ENCODE assay signal across 14 cellular contexts in the genomic region with DNA sequence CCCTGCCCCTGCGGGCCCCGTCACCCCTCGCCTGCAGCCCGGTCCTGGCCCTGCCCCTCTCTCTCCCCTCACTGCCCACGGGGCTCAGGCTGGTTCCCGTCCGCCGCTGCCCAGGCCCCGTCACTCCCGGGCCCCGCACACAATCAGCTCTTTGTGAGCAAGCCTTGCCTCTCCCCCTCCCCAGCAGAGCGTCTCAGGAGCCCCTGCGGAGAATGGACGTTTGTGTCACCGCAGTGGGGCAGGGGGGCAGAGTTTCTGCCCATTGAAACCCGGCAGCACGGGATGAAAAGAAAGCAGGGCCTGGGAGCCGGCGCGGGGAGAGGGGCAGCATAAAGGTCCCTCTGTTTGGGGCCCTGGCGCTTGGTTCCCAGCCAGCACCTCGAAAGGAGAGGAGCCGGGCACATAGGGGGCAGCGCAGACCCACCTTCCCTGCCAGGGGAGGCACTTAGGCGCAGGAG. TPM values are rescaled to one million over a fixed set of nuclear protein-coding genes. Genes with fewer than 3 reads are reported as not detected.
DNase-seq lines count a peak whose midpoint lies in the region; ATAC-seq and TF ChIP-seq lines count a peak whose summit lies in the region.
"Had no signal": no experiment of that assay in that cellular context is flagged by ENCODE, and none has a peak within 500 bp of the region (broad histone marks: within the 10 kb centered on the region; RNA-seq: fewer than 3 reads in every experiment).

No MANE protein-coding gene starts in this region.

- ATAC-seq in mucosa of descending colon = no peak
- ATAC-seq: activated CD8-positive, alpha-beta T cell treated with anti-CD3 and anti-CD28 coated beads for 36 hours had no signal

- no peaks in the 10 kb centered on the region for H3K9me3 Mint-ChIP-seq in activated CD4-positive, alpha-beta T cell treated with anti-CD3 and anti-CD28 coated beads, Interleukin-2, amount 10 ng/mL, durations not matched to agents 24 days and 14 days
- H3K9me3 Mint-ChIP-seq: activated CD8-positive, alpha-beta T cell treated with anti-CD3 and anti-CD28 coated beads for 36 hours; stimulated activated naive CD8-positive, alpha-beta T cell treated with anti-CD3 and anti-CD28 coated beads, Interleukin-15, Interleukin-2, amounts not matched to agents 100 ng/mL and 50 ng/mL, for 24 hours had no signal

- peak overlapping the region; percentile 74; the same call in 1 of the 2 replicates for H3K27ac ChIP-seq in HUES6 (ENCODE audit: low read depth, low read length)
- peak overlapping the region; percentile 25 for H3K27ac ChIP-seq in duodenal mucosa (ENCODE audit: low read depth, low read length)
- H3K27ac ChIP-seq: right lobe of liver had no signal

- intact Hi-C loops in mucosa of descending colon (cut with DNase I, micrococcal nuclease) = no loop called here
- intact Hi-C loops in activated CD4-positive, alpha-beta T cell treated with anti-CD3 and anti-CD28 coated beads, Interleukin-2, amount 10 ng/mL, durations not matched to agents 24 days and 14 days (cut with micrococcal nuclease) = no loop called here

- H3K4me3 Mint-ChIP-seq in activated CD4-positive, alpha-beta T cell treated with anti-CD3 and anti-CD28 coated beads, Interleukin-2, amount 10 ng/mL, durations not matched to agents 24 days and 14 days = no peak overlapping the region
- H3K4me3 Mint-ChIP-seq: activated CD8-positive, alpha-beta T cell treated with anti-CD3 and anti-CD28 coated beads for 36 hours; stimulated activated naive CD8-positive, alpha-beta T cell treated with anti-CD3 and anti-CD28 coated beads, Interleukin-15, Interleukin-2, amounts not matched to agents 100 ng/mL and 50 ng/mL, for 24 hours had no signal

- DNase-seq in kidney tubule cell (ENCODE audit: low spot score) (peak; percentile 37), putamen (ENCODE audit: low spot score) (peak; percentile 98), mucosa of descending colon (no peak), GOT3 (lab: John Stamatoyannopoulos, UW) (no peak), iPS-NIHi7 (ENCODE audit: extremely low spot score) (no peak)
- no peak for DNase-seq in activated CD4-positive, alpha-beta T cell treated with anti-CD3 and anti-CD28 coated beads, Interleukin-2, amount 10 ng/mL, durations not matched to agents 24 days and 14 days
- DNase-seq: activated CD8-positive, alpha-beta T cell treated with anti-CD3 and anti-CD28 coated beads for 36 hours; NCI-H146; T-helper 9 cell had no signal

- H3K27me3 ChIP-seq in HUES6 (ENCODE audit: control insufficient read depth, insufficient read depth, low read length) (no peaks in the 10 kb centered on the region), duodenal mucosa (ENCODE audit: control insufficient read depth in 1 of 2, insufficient read depth in 2 of 2, low read length in 2 of 2) (no peaks in the 10 kb centered on the region)
- H3K27me3 ChIP-seq: BLaER1 treated with 17β-estradiol and CSF1 and Interleukin-3, amounts not matched to agents 10 nM and 100 nM; right lobe of liver had no signal

- H3K9me3 ChIP-seq in HUES6 (ENCODE audit: control insufficient read depth, insufficient read depth, low read depth, low read length) = no peaks in the 10 kb centered on the region
- no peaks in the 10 kb centered on the region for H3K9me3 ChIP-seq in duodenal mucosa (ENCODE audit: control insufficient read depth in 1 of 2, low read length in 2 of 2)
- no peaks in the 10 kb centered on the region for H3K9me3 ChIP-seq in mucosa of descending colon
- H3K9me3 ChIP-seq: BLaER1 treated with 17β-estradiol and CSF1 and Interleukin-3, amounts not matched to agents 10 nM and 100 nM; right lobe of liver had no signal

- H3K4me1 Mint-ChIP-seq in activated CD4-positive, alpha-beta T cell treated with anti-CD3 and anti-CD28 coated beads, Interleukin-2, amount 10 ng/mL, durations not matched to agents 24 days and 14 days = no peaks in the 10 kb centered on the region

- no peaks in the 10 kb centered on the region for H3K36me3 Mint-ChIP-seq in activated CD4-positive, alpha-beta T cell treated with anti-CD3 and anti-CD28 coated beads, Interleukin-2, amount 10 ng/mL, durations not matched to agents 24 days and 14 days (ENCODE audit: low read depth)

- peak overlapping the region; percentile 66 for H3K9ac ChIP-seq in HUES6 (ENCODE audit: low read length)
- no peak overlapping the region for H3K9ac ChIP-seq in duodenal mucosa (ENCODE audit: low read depth in 1 of 2, low read length in 2 of 2)
- H3K9ac ChIP-seq: BLaER1 treated with 17β-estradiol and CSF1 and Interleukin-3, amounts not matched to agents 10 nM and 100 nM had no signal

- H3K36me3 ChIP-seq in HUES6 (ENCODE audit: control insufficient read depth, insufficient read depth, low read length) (peaks cover 45% of the 10 kb centered on the region), duodenal mucosa (ENCODE audit: control insufficient read depth in 1 of 2, insufficient read depth in 2 of 2, low read length in 2 of 2) (no peaks in the 10 kb centered on the region), mucosa of descending colon (ENCODE audit: low read depth) (no peaks in the 10 kb centered on the region)
- H3K36me3 ChIP-seq: BLaER1 treated with 17β-estradiol and CSF1 and Interleukin-3, amounts not matched to agents 10 nM and 100 nM; right lobe of liver had no signal

- H3K27ac Mint-ChIP-seq in activated CD4-positive, alpha-beta T cell treated with anti-CD3 and anti-CD28 coated beads, Interleukin-2, amount 10 ng/mL, durations not matched to agents 24 days and 14 days = no peak overlapping the region
- H3K27ac Mint-ChIP-seq: activated CD8-positive, alpha-beta T cell treated with anti-CD3 and anti-CD28 coated beads for 36 hours; stimulated activated naive CD8-positive, alpha-beta T cell treated with anti-CD3 and anti-CD28 coated beads, Interleukin-15, Interleukin-2, amounts not matched to agents 100 ng/mL and 50 ng/mL, for 24 hours had no signal

- no peak overlapping the region for H3K4me3 ChIP-seq in HUES6 (ENCODE audit: low read depth, low read length)
- no peak overlapping the region for H3K4me3 ChIP-seq in duodenal mucosa (ENCODE audit: low read depth in 1 of 2, low read length in 2 of 2)
- no peak overlapping the region for H3K4me3 ChIP-seq in mucosa of descending colon
- H3K4me3 ChIP-seq: BLaER1 treated with 17β-estradiol and CSF1 and Interleukin-3, amounts not matched to agents 10 nM and 100 nM; right lobe of liver had no signal

- peaks cover 2% of the 10 kb centered on the region for H3K27me3 Mint-ChIP-seq in activated CD4-positive, alpha-beta T cell treated with anti-CD3 and anti-CD28 coated beads, Interleukin-2, amount 10 ng/mL, durations not matched to agents 24 days and 14 days
- H3K27me3 Mint-ChIP-seq: activated CD8-positive, alpha-beta T cell treated with anti-CD3 and anti-CD28 coated beads for 36 hours had no signal

- TF ChIP-seq CTCF in mucosa of descending colon (IDR thresholded peaks at IDR 0.05) = no peak

- H3K4me1 ChIP-seq in HUES6 (ENCODE audit: control insufficient read depth, insufficient read depth, low read length) (peaks cover 12% of the 10 kb centered on the region; the same call in 1 of the 2 replicates), duodenal mucosa (ENCODE audit: control insufficient read depth in 1 of 2, insufficient read depth in 2 of 2, low read length in 2 of 2) (no peaks in the 10 kb centered on the region), mucosa of descending colon (ENCODE audit: low read depth) (no peaks in the 10 kb centered on the region)
- H3K4me1 ChIP-seq: right lobe of liver had no signal

RNA-seq across cellular contexts. Expression of gene NUP214, which starts 13.5 kb away (rescaled TPM):
- total RNA-seq in mucosa of descending colon = 10 to 100 TPM; 56.1 to 57.9 (median 56.5) TPM
- 77.7 and 79.2 TPM in 2 replicates for total RNA-seq in activated CD4-positive, alpha-beta T cell treated with anti-CD3 and anti-CD28 coated beads, Interleukin-2, amount 10 ng/mL, durations not matched to agents 24 days and 14 days

RNA-seq across cellular contexts. Expression of gene AIF1L, which starts 15.6 kb away (rescaled TPM):
- 1 to 10 TPM; 1.4 to 5.6 (median 5.0) TPM for total RNA-seq in mucosa of descending colon
- total RNA-seq in activated CD4-positive, alpha-beta T cell treated with anti-CD3 and anti-CD28 coated beads, Interleukin-2, amount 10 ng/mL, durations not matched to agents 24 days and 14 days = 0.59 and 0.72 TPM in 2 replicates

Comparison
In these comparisons a context has a peak if more than half of its experiments do, and no peak if none do; other contexts are left out.
1. DNase-seq: peak in kidney tubule cell (single experiment) and putamen (single experiment); none in mucosa of descending colon (0 of 3), GOT3 (single experiment), activated CD4-positive, alpha-beta T cell treated with anti-CD3 and anti-CD28 coated beads, Interleukin-2, amount 10 ng/mL, durations not matched to agents 24 days and 14 days (single experiment) and iPS-NIHi7 (single experiment).